ENCODE assay signal across 8 cellular contexts in genomic region chr7:74657692-74658170, GRCh38. TPM values are rescaled to one million over a fixed set of nuclear protein-coding genes. Genes with fewer than 3 reads are reported as not detected.
DNase-seq lines count a peak whose midpoint lies in the region; ATAC-seq and TF ChIP-seq lines count a peak whose summit lies in the region.

Gene GTF2I (plus strand): TSS chr7:74657718. CDS start chr7:74689129, 31,411 bp downstream.

- peak within 1 kb of the TSS; percentile 68 for H3K4me3 ChIP-seq in effector memory CD4-positive, alpha-beta T cell (ENCODE audit: insufficient read depth, low read depth, low read length, poor library complexity, severe bottlenecking)

- no peaks in the 10 kb centered on the region for H3K9me3 ChIP-seq in effector memory CD4-positive, alpha-beta T cell (ENCODE audit: control insufficient read depth, low read length)

- H3K9me3 Mint-ChIP-seq in type B pancreatic cell = no peaks in the 10 kb centered on the region

- peak within 1 kb of the TSS; percentile 94 for H3K4me3 Mint-ChIP-seq in type B pancreatic cell

- H3K4me1 Mint-ChIP-seq in type B pancreatic cell (ENCODE audit: unreplicated experiment) = peaks cover 40% of the 10 kb centered on the region

- peak; percentile 11 for ATAC-seq in HG02981 (IDR thresholded peaks at IDR 0.05; ENCODE audit: unreplicated experiment)

- H3K27ac ChIP-seq in effector memory CD4-positive, alpha-beta T cell (ENCODE audit: insufficient read depth, low read length, poor library complexity, severe bottlenecking) = peak within 1 kb of the TSS; percentile 84

- intact Hi-C loops in T-helper 1 cell treated with Interleukin-12 subunit alpha and Interleukin-12 subunit beta and Interleukin-4 antibody, amounts not matched to agents 30 ng/mL and 1 ng/mL, for 36 hours (cut with micrococcal nuclease) = loop anchor here (2.0 to 10.0 kb wide), 7 partner anchors 45 to 1830 kb away; partner anchors contain the start of genes EIF4H, GTF2IRD1, RFC2 and TBL2

- no peaks in the 10 kb centered on the region for H3K27me3 Mint-ChIP-seq in type B pancreatic cell

- peaks cover 10% of the 10 kb centered on the region for H3K36me3 Mint-ChIP-seq in type B pancreatic cell

- no peak for TF ChIP-seq CTCF in type B pancreatic cell (conservative IDR thresholded peaks at IDR 0.05)

- H3K4me1 ChIP-seq in effector memory CD4-positive, alpha-beta T cell (ENCODE audit: control insufficient read depth, insufficient read depth, low read length, poor library complexity, severe bottlenecking) = peaks cover 28% of the 10 kb centered on the region

- DNase-seq in activated T-cell treated with anti-CD3 and anti-CD28 coated beads for 1 hour (ENCODE audit: low read depth) = peak; percentile 31
- DNase-seq in activated T-cell treated with anti-CD3 and anti-CD28 coated beads, Interleukin-2, amount 50 U/mL, for 1 hour = no peak
- no peak for DNase-seq in effector memory CD4-positive, alpha-beta T cell
- no peak for DNase-seq in mucosa of gallbladder (ENCODE audit: low spot score)
- peak; percentile 81 for DNase-seq in type B pancreatic cell (ENCODE audit: extremely low spot score, unreplicated experiment)
- no peak for DNase-seq in NCI-H774 (lab: John Stamatoyannopoulos, UW)

- H3K27ac Mint-ChIP-seq in type B pancreatic cell = peak within 1 kb of the TSS; percentile 96

- H3K36me3 ChIP-seq in effector memory CD4-positive, alpha-beta T cell (ENCODE audit: control insufficient read depth, insufficient read depth, low read length) = no peaks in the 10 kb centered on the region

- no peaks in the 10 kb centered on the region for H3K27me3 ChIP-seq in effector memory CD4-positive, alpha-beta T cell (replicated peaks; ENCODE audit: control insufficient read depth, insufficient read depth, low read length, poor library complexity, severe bottlenecking)

RNA-seq across cellular contexts. Expression of gene GTF2I, which starts in this region (rescaled TPM):
- total RNA-seq in T-helper 1 cell treated with Interleukin-12 subunit alpha and Interleukin-12 subunit beta and Interleukin-4 antibody, amounts not matched to agents 30 ng/mL and 1 ng/mL, for 36 hours = 148 and 152 TPM in 2 replicates
- total RNA-seq in mucosa of gallbladder (345 TPM), type B pancreatic cell (ENCODE audit: low replicate concordance) (242 and 335 TPM in 2 replicates)

Comparison
In these comparisons a context has a peak if more than half of its experiments do, and no peak if none do; other contexts are left out.
1. DNase-seq: peak in activated T-cell treated with anti-CD3 and anti-CD28 coated beads for 1 hour (single experiment) and type B pancreatic cell (single experiment); none in activated T-cell treated with anti-CD3 and anti-CD28 coated beads, Interleukin-2, amount 50 U/mL, for 1 hour (single experiment), effector memory CD4-positive, alpha-beta T cell (0 of 3), mucosa of gallbladder (single experiment) and NCI-H774 (single experiment).